12 cellular contexts compared by ENCODE assay signal in the genomic region with DNA sequence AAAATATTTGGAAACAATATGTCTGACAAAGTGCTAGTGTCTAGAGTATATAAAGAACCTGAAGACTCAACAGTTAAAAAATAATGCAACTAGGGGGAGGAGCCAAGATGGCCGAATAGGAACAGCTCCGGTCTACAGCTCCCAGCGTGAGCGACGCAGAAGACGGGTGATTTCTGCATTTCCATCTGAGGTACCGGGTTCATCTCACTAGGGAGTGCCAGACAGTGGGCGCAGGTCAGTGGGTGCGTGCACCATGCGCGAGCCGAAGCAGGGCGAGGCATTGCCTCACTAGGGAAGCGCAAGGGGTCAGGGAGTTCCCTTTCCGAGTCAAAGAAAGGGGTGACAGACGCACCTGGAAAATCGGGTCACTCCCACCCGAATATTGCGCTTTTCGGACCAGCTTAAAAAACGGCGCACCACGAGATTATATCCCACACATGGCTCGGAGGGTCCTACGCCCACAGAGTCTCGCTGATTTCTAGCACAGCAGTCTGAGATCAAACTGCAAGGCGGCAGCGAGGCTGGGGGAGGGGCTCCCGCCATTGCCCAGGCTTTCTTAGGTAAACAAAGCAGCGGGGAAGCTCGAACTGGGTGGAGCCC. TPM values are rescaled to one million over a fixed set of nuclear protein-coding genes. Genes with fewer than 3 reads are reported as not detected.
DNase-seq lines count a peak whose midpoint lies in the region; ATAC-seq and TF ChIP-seq lines count a peak whose summit lies in the region.
"Not testable (repeated sequence)": the region's sequence is repeated elsewhere in the genome, so short reads cannot be mapped to it uniquely, and the experiment has no call there.
"Had no signal": no experiment of that assay in that cellular context is flagged by ENCODE, and none has a peak within 500 bp of the region (broad histone marks: within the 10 kb centered on the region; RNA-seq: fewer than 3 reads in every experiment).

No MANE protein-coding gene starts in this region.

- H3F3A ChIP-seq in neural progenitor cell (ENCODE audit: low read depth): not testable (repeated sequence)

- H2AFZ ChIP-seq in neural progenitor cell (replicated peaks): peak overlapping the region; percentile 31

- peak overlapping the region; percentile 63 for H3K27ac ChIP-seq in 22Rv1
- not testable (repeated sequence) for H3K27ac ChIP-seq in Panc1 (ENCODE audit: low read length); cardiac muscle cell; neural progenitor cell

- intact Hi-C loops in Panc1 (cut with micrococcal nuclease; ENCODE audit: unreplicated experiment): not testable (repeated sequence)

- CTCF ChIA-PET in Panc1 (lab: Charles Lee): not testable (repeated sequence)

- H3K27me3 ChIP-seq in H7 (ENCODE audit: control insufficient read depth, insufficient read depth, low read length); Panc1 (ENCODE audit: control insufficient read depth, insufficient read depth, low read length); cardiac muscle cell; neural progenitor cell: not testable (repeated sequence)

- H3K4me2 ChIP-seq in neural progenitor cell: peak overlapping the region; percentile 64

- H3K4me3 ChIP-seq in H7 (ENCODE audit: insufficient read depth, low read depth, low read length): peak overlapping the region; percentile 21
- peak overlapping the region; percentile 33 to 38 for H3K4me3 ChIP-seq in Panc1 (ENCODE audit: low read depth in 2 of 2, low read length in 2 of 2)
- H3K4me3 ChIP-seq in cardiac muscle cell: peak overlapping the region; percentile 13
- peak overlapping the region; percentile 32 for H3K4me3 ChIP-seq in neural progenitor cell

- H3K27me3 Mint-ChIP-seq in activated T-cell treated with anti-CD3 and anti-CD28 coated beads, Interleukin-2, amount 50 U/mL, for 4 hours (ENCODE audit: low read depth): peaks cover 17% of the 10 kb centered on the region
- H3K27me3 Mint-ChIP-seq in neural progenitor cell (ENCODE audit: insufficient read depth, low read depth): not testable (repeated sequence)

- not testable (repeated sequence) for H3K4me1 Mint-ChIP-seq in activated T-cell treated with anti-CD3 and anti-CD28 coated beads, Interleukin-2, amount 50 U/mL, for 4 hours (ENCODE audit: low read depth); neural progenitor cell

- POLR2A ChIA-PET in Panc1 (lab: Charles Lee): not testable (repeated sequence)

- H3K9me3 Mint-ChIP-seq in activated T-cell treated with anti-CD3 and anti-CD28 coated beads, Interleukin-2, amount 50 U/mL, for 4 hours; neural progenitor cell: not testable (repeated sequence)

- H3K27ac Mint-ChIP-seq in neural progenitor cell: not testable (repeated sequence)

- in situ Hi-C loops in Panc1 (cut with HindIII; ENCODE audit: low pct_unique_long_range_greater_than_20kb, low sequenced_read_pairs): not testable (repeated sequence)

- not testable (repeated sequence) for H3K9me3 ChIP-seq in Panc1 (ENCODE audit: control insufficient read depth, insufficient read depth, low read depth, low read length); cardiac muscle cell (ENCODE audit: low read depth); neural progenitor cell (ENCODE audit: low read depth)

- H3K36me3 Mint-ChIP-seq in activated T-cell treated with anti-CD3 and anti-CD28 coated beads, Interleukin-2, amount 50 U/mL, for 4 hours (ENCODE audit: insufficient read depth); neural progenitor cell: not testable (repeated sequence)

- not testable (repeated sequence) for TF ChIP-seq CTCF in 22Rv1 (IDR thresholded peaks at IDR 0.05); Panc1 (IDR thresholded peaks at IDR 0.05); cardiac muscle cell (IDR thresholded peaks at IDR 0.05; ENCODE audit: low read depth, low read length); neural progenitor cell (IDR thresholded peaks at IDR 0.05)

- peak overlapping the region; percentile 37 for H3K4me3 Mint-ChIP-seq in activated T-cell treated with anti-CD3 and anti-CD28 coated beads, Interleukin-2, amount 50 U/mL, for 4 hours
- peak overlapping the region; percentile 83 for H3K4me3 Mint-ChIP-seq in neural progenitor cell

- H3K9ac ChIP-seq in neural progenitor cell: not testable (repeated sequence)

- not testable (repeated sequence) for H4K20me1 ChIP-seq in neural progenitor cell (ENCODE audit: low read depth)

- not testable (repeated sequence) for DNase-seq in H7; Panc1 (ENCODE audit: low read depth, low spot score); activated T-cell treated with anti-CD3 and anti-CD28 coated beads, Interleukin-2, amount 50 U/mL, for 4 hours; cardiac muscle cell (ENCODE audit: low read depth in 1 of 2, low spot score in 1 of 2); neural progenitor cell (ENCODE audit: low spot score)

- not testable (repeated sequence) for H3K79me2 ChIP-seq in neural progenitor cell (ENCODE audit: low read depth)

- not testable (repeated sequence) for BruUV-seq in Panc1 (replicated peaks; lab: Mats Ljungman, UMichigan)

- H3K4me1 ChIP-seq in Panc1 (ENCODE audit: control insufficient read depth, insufficient read depth, low read length); cardiac muscle cell (ENCODE audit: low read depth); neural progenitor cell: not testable (repeated sequence)

- ATAC-seq in Panc1; activated T-cell treated with anti-CD3 and anti-CD28 coated beads, Interleukin-2, amount 50 U/mL, for 4 hours: not testable (repeated sequence)

- not testable (repeated sequence) for H3K36me3 ChIP-seq in H7 (replicated peaks; ENCODE audit: control insufficient read depth, insufficient read depth, low read length); Panc1 (ENCODE audit: control insufficient read depth, insufficient read depth, low read length); cardiac muscle cell; neural progenitor cell

RNA-seq across cellular contexts. Expression of gene RGR, which starts 35.1 kb away (rescaled TPM):
- total RNA-seq in H7 (2014; rRNA removed; shearing (Covaris generic)): not detected in 2 replicates
- total RNA-seq in Panc1 (2021; ENCODE audit: unreplicated experiment) (not detected), cardiac muscle cell (not detected in 2 replicates), neural progenitor cell (ENCODE audit: low replicate concordance) (0.71 and 1.9 TPM in 2 replicates)
- polyA plus RNA-seq in Panc1 (2012; ENCODE audit: insufficient read length): not detected
- not detected for total RNA-seq in activated T-cell treated with anti-CD3 and anti-CD28 coated beads, Interleukin-2, amount 50 U/mL, for 4 hours
- polyA plus RNA-seq in cardiac muscle cell: not detected in 2 replicates
- total RNA-seq: G401, GM12878, NCI-H460 had no signal
- polyA plus RNA-seq: GM12878, IgD-negative memory B cell had no signal

RNA-seq across cellular contexts. Expression of gene LRIT1, which starts 38.6 kb away (rescaled TPM):
- total RNA-seq in H7 (2014; rRNA removed; shearing (Covaris generic)): not detected in 2 replicates
- total RNA-seq in Panc1 (2021; ENCODE audit: unreplicated experiment) (not detected), cardiac muscle cell (not detected in 2 replicates), neural progenitor cell (ENCODE audit: low replicate concordance) (not detected in 2 replicates)
- not detected for polyA plus RNA-seq in Panc1 (2012; ENCODE audit: insufficient read length)
- not detected for total RNA-seq in activated T-cell treated with anti-CD3 and anti-CD28 coated beads, Interleukin-2, amount 50 U/mL, for 4 hours
- not detected in 2 replicates for polyA plus RNA-seq in cardiac muscle cell
- total RNA-seq: G401, GM12878, NCI-H460, Peyer's patch had no signal
- polyA plus RNA-seq: GM12878, IgD-negative memory B cell had no signal

RNA-seq across cellular contexts. Expression of gene CCSER2, which starts 48.4 kb away (rescaled TPM):
- total RNA-seq in H7 (2014; rRNA removed; shearing (Covaris generic)): 14.1 and 17.7 TPM in 2 replicates
- 63.7 TPM for total RNA-seq in Panc1 (2021; ENCODE audit: unreplicated experiment)
- 19.6 TPM for polyA plus RNA-seq in Panc1 (2012; ENCODE audit: insufficient read length)
- total RNA-seq in activated T-cell treated with anti-CD3 and anti-CD28 coated beads, Interleukin-2, amount 50 U/mL, for 4 hours: 10 to 100 TPM; 37.1 to 42.0 (median 40.9) TPM
- 17.7 and 22.5 TPM in 2 replicates for total RNA-seq in cardiac muscle cell
- 32.9 and 34.7 TPM in 2 replicates for polyA plus RNA-seq in cardiac muscle cell
- total RNA-seq in neural progenitor cell (ENCODE audit: low replicate concordance): 24.0 and 39.3 TPM in 2 replicates

RNA-seq across cellular contexts. Expression of gene LRIT2, which starts 54.6 kb away (rescaled TPM):
- not detected in 2 replicates for total RNA-seq in H7 (2014; rRNA removed; shearing (Covaris generic))
- total RNA-seq in Panc1 (2021; ENCODE audit: unreplicated experiment) (not detected), cardiac muscle cell (not detected in 2 replicates), neural progenitor cell (ENCODE audit: low replicate concordance) (not detected in 2 replicates)
- polyA plus RNA-seq in Panc1 (2012; ENCODE audit: insufficient read length): not detected
- total RNA-seq in activated T-cell treated with anti-CD3 and anti-CD28 coated beads, Interleukin-2, amount 50 U/mL, for 4 hours: not detected
- not detected in 2 replicates for polyA plus RNA-seq in cardiac muscle cell
- total RNA-seq: G401, GM12878, NCI-H460, Peyer's patch, Right ventricle myocardium superior had no signal
- polyA plus RNA-seq: GM12878, IgD-negative memory B cell had no signal
